24 cellular contexts compared by ENCODE assay signal in the genomic region with DNA sequence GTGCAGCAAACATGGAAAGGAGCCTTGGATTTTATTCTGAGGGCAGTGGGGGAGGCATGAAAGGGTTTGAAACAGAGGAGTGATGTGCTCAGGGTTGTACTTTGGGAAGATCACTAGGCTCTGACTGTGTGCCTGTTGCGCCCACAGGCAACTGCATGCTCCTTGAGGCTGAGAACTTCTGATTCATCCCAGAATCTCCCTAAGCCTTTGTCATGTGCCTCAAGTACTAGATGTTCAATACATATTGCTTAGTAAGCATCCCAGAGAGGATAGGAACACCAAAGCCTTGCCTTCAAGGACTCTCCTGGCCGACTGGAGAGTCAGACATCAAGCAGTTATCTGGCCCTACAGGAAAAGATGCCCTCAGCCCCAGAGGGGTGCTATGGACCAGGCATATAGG. TPM values are rescaled to one million over a fixed set of nuclear protein-coding genes. Genes with fewer than 3 reads are reported as not detected.
DNase-seq lines count a peak whose midpoint lies in the region; ATAC-seq, FAIRE-seq and TF ChIP-seq lines count a peak whose summit lies in the region.
"Had no signal": no experiment of that assay in that cellular context is flagged by ENCODE, and none has a peak within 500 bp of the region (broad histone marks: within the 10 kb centered on the region; RNA-seq: fewer than 3 reads in every experiment).

No MANE protein-coding gene starts in this region.

- peaks cover 27% of the 10 kb centered on the region for H3K4me1 Mint-ChIP-seq in HFFc6 (ENCODE audit: low read depth)

- H3K79me2 ChIP-seq in mammary epithelial cell (ENCODE audit: insufficient read depth, low read length) (no peaks in the 10 kb centered on the region), keratinocyte (ENCODE audit: control insufficient read depth, insufficient read depth, low read length) (no peaks in the 10 kb centered on the region)
- H3K79me2 ChIP-seq: parathyroid adenoma had no signal

- no peaks in the 10 kb centered on the region for H3K36me3 Mint-ChIP-seq in HFFc6 (ENCODE audit: low read depth)
- H3K36me3 Mint-ChIP-seq: activated CD4-positive, alpha-beta memory T cell treated with anti-CD3 and anti-CD28 coated beads for 36 hours; CD14-positive monocyte; naive thymus-derived CD4-positive, alpha-beta T cell had no signal

- WGBS in mammary epithelial cell (ENCODE audit: low coverage, missing lambda C conversion rate), result 53% methylated on average over 2 of the region's 2 CpGs

- H3K4me3 ChIP-seq in mammary epithelial cell (replicated peaks in 1 of 3; ENCODE audit: insufficient read depth in 1 of 3, low read depth in 2 of 3, low read length in 3 of 3) (no peak overlapping the region), keratinocyte (ENCODE audit: control insufficient read depth in 2 of 3, extremely low read depth in 1 of 3, insufficient read depth in 2 of 3, low read depth in 1 of 3, low read length in 3 of 3) (no peak overlapping the region)
- H3K4me3 ChIP-seq: ascending aorta, upper lobe of left lung had no signal

- CTCF ChIA-PET in mammary epithelial cell (lab: Charles Lee; ENCODE audit: low non-redundant PET), result no interaction called here

- no peak overlapping the region; the same call in 1 of the 2 replicates for H3K4me3 Mint-ChIP-seq in HFFc6
- H3K4me3 Mint-ChIP-seq: activated B cell treated with CpG ODN at 0.5 μM for 24 hours; activated CD4-positive, alpha-beta memory T cell treated with anti-CD3 and anti-CD28 coated beads for 36 hours; activated naive CD4-positive, alpha-beta T cell treated with anti-CD3 and anti-CD28 coated beads for 36 hours; effector memory CD8-positive, alpha-beta T cell; naive thymus-derived CD4-positive, alpha-beta T cell had no signal

- no peak overlapping the region for H3K27ac Mint-ChIP-seq in HFFc6
- H3K27ac Mint-ChIP-seq: activated B cell treated with CpG ODN at 0.5 μM for 24 hours; activated CD4-positive, alpha-beta memory T cell treated with anti-CD3 and anti-CD28 coated beads for 36 hours; activated naive CD4-positive, alpha-beta T cell treated with anti-CD3 and anti-CD28 coated beads for 36 hours; effector memory CD8-positive, alpha-beta T cell had no signal

- intact Hi-C loops in mammary epithelial cell (cut with micrococcal nuclease), result no loop called here

- peaks cover 54% of the 10 kb centered on the region for H3K4me1 ChIP-seq in mammary epithelial cell (ENCODE audit: insufficient read depth, low read length)
- peaks cover 47% of the 10 kb centered on the region for H3K4me1 ChIP-seq in keratinocyte (ENCODE audit: control insufficient read depth, extremely low read depth, insufficient read depth, low read length)
- H3K4me1 ChIP-seq: ascending aorta had no signal

- in situ Hi-C loops in mammary epithelial cell (cut with MboI; ENCODE audit: low sequenced_read_pairs in 2 of 2), result loop anchor here (5.0 to 10.0 kb wide), 3 partner anchors 192 to 359 kb away; no protein-coding TSS in a partner anchor

- no peak for TF ChIP-seq CTCF in 22Rv1 (IDR thresholded peaks at IDR 0.05)
- TF ChIP-seq CTCF in HFFc6 (IDR thresholded peaks at IDR 0.05), result no peak
- TF ChIP-seq CTCF in mammary epithelial cell (conservative IDR thresholded peaks at IDR 0.05 in 1 of 2, IDR thresholded peaks at IDR 0.05 in 1 of 2; ENCODE audit: extremely low read depth in 1 of 2, insufficient read depth in 1 of 2, low read depth in 1 of 2, low read length in 2 of 2), result no peak
- no peak for TF ChIP-seq CTCF in keratinocyte (optimal IDR thresholded peaks at IDR 0.05 in 1 of 3, IDR thresholded peaks at IDR 0.05 in 1 of 3, conservative IDR thresholded peaks at IDR 0.05 in 1 of 3; ENCODE audit: extremely low read depth in 1 of 3, insufficient read depth in 2 of 3, low read length in 3 of 3)

- FAIRE-seq in keratinocyte (lab: Jason Lieb, UNC), result peak; percentile 98

- H2AFZ ChIP-seq in mammary epithelial cell (ENCODE audit: low read depth, low read length) (no peak overlapping the region), keratinocyte (ENCODE audit: control insufficient read depth, low read length) (no peak overlapping the region)
- H2AFZ ChIP-seq: parathyroid adenoma had no signal

- H3K27ac ChIP-seq in 22Rv1 (peak overlapping the region; percentile 50), mammary epithelial cell (ENCODE audit: insufficient read depth, low read depth, low read length) (peak overlapping the region; percentile 97), keratinocyte (ENCODE audit: control insufficient read depth, insufficient read depth, low read length) (peak overlapping the region; percentile 97)
- H3K27ac ChIP-seq: ascending aorta, parathyroid adenoma, upper lobe of left lung had no signal

- no peaks in the 10 kb centered on the region for H3K9me3 Mint-ChIP-seq in HFFc6
- H3K9me3 Mint-ChIP-seq: activated B cell treated with CpG ODN at 0.5 μM for 24 hours; activated CD4-positive, alpha-beta memory T cell treated with anti-CD3 and anti-CD28 coated beads for 36 hours; activated naive CD4-positive, alpha-beta T cell treated with anti-CD3 and anti-CD28 coated beads for 36 hours; effector memory CD8-positive, alpha-beta T cell had no signal

- H4K20me1 ChIP-seq in mammary epithelial cell (ENCODE audit: insufficient read depth, low read length) (no peaks in the 10 kb centered on the region), keratinocyte (ENCODE audit: control insufficient read depth, extremely low read depth, insufficient read depth, low read length) (no peaks in the 10 kb centered on the region)

- H3K27me3 ChIP-seq in mammary epithelial cell (ENCODE audit: insufficient read depth, low read length), result no peaks in the 10 kb centered on the region
- no peaks in the 10 kb centered on the region for H3K27me3 ChIP-seq in keratinocyte (ENCODE audit: control insufficient read depth, extremely low read depth, insufficient read depth, low read length)
- H3K27me3 ChIP-seq: ascending aorta, upper lobe of left lung had no signal

- BruUV-seq in mammary epithelial cell (replicated peaks; lab: Mats Ljungman, UMichigan), result no TSS peak

- dilution Hi-C loops in mammary epithelial cell (cut with HindIII; ENCODE audit: low sequenced_read_pairs) (no loop called here), keratinocyte (cut with MboI; ENCODE audit: extremely low pct_ligation_motif_present, low sequenced_read_pairs) (no loop called here)

- H3K36me3 ChIP-seq in mammary epithelial cell (ENCODE audit: insufficient read depth, low read length), result no peaks in the 10 kb centered on the region
- H3K36me3 ChIP-seq in keratinocyte (ENCODE audit: control insufficient read depth in 2 of 2, extremely low read depth in 1 of 2, insufficient read depth in 2 of 2, low read length in 2 of 2), result peaks cover 0 to 2% of the 10 kb centered on the region in 2 experiments
- H3K36me3 ChIP-seq: ascending aorta, upper lobe of left lung had no signal

- peaks cover 2% of the 10 kb centered on the region for H3K27me3 Mint-ChIP-seq in HFFc6 (ENCODE audit: insufficient read depth)
- H3K27me3 Mint-ChIP-seq: activated B cell treated with CpG ODN at 0.5 μM for 24 hours; activated CD4-positive, alpha-beta memory T cell treated with anti-CD3 and anti-CD28 coated beads for 36 hours; effector memory CD8-positive, alpha-beta T cell had no signal

- H3K9me3 ChIP-seq in mammary epithelial cell (replicated peaks; ENCODE audit: insufficient read depth, low read length), result no peaks in the 10 kb centered on the region
- no peaks in the 10 kb centered on the region for H3K9me3 ChIP-seq in keratinocyte (ENCODE audit: control insufficient read depth, low read depth, low read length)
- H3K9me3 ChIP-seq: ascending aorta, upper lobe of left lung had no signal

- no peaks in the 10 kb centered on the region for H3K9me1 ChIP-seq in keratinocyte (ENCODE audit: control insufficient read depth, extremely low read depth, insufficient read depth, low read length)

- H3K4me2 ChIP-seq in mammary epithelial cell (ENCODE audit: insufficient read depth, low read depth, low read length), result no peak overlapping the region
- peak overlapping the region; percentile 63 for H3K4me2 ChIP-seq in keratinocyte (ENCODE audit: control insufficient read depth, extremely low read depth, insufficient read depth, low read depth, low read length)

- peak; percentile 27 for DNase-seq in HFFc6
- DNase-seq in mammary epithelial cell, result peak; percentile 95
- DNase-seq in keratinocyte (ENCODE audit: low read depth, low spot score), result peak; percentile 90
- no peak for DNase-seq in NCI-H524 treated with DMSO at 0.1 percent for 48 hours (lab: John Stamatoyannopoulos, UW)
- no peak for DNase-seq in stimulated activated CD4-positive, alpha-beta T cell treated with anti-CD3 and anti-CD28 coated beads, Interleukin-12 subunit alpha, Interleukin-12 subunit beta, amount 100 ng/mL, for 4 hours
- DNase-seq in AML-193 (lab: John Stamatoyannopoulos, UW), result no peak
- DNase-seq: activated B cell treated with CpG ODN at 0.5 μM for 24 hours; activated CD4-positive, alpha-beta memory T cell treated with anti-CD3 and anti-CD28 coated beads for 36 hours; activated naive CD4-positive, alpha-beta T cell treated with anti-CD3 and anti-CD28 coated beads for 36 hours; activated T-cell treated with anti-CD3 and anti-CD28 coated beads for 4 hours; effector memory CD8-positive, alpha-beta T cell; hippocampal formation; islet precursor cell; naive thymus-derived CD4-positive, alpha-beta T cell; NCI-H1436; stimulated activated CD4-positive, alpha-beta T cell treated with anti-CD3 and anti-CD28 coated beads, Interleukin-2, amount 100 ng/mL, for 24 hours; stimulated activated naive CD8-positive, alpha-beta T cell treated with anti-CD3 and anti-CD28 coated beads, Interleukin-15, Interleukin-2, amounts not matched to agents 100 U/mL and 50 U/mL, for 24 hours; T-helper 2 cell; upper lobe of left lung had no signal

- H3K9ac ChIP-seq in mammary epithelial cell (ENCODE audit: insufficient read depth, low read length), result peak overlapping the region; percentile 51
- peak overlapping the region; percentile 81 for H3K9ac ChIP-seq in keratinocyte (ENCODE audit: control insufficient read depth, extremely low read depth, insufficient read depth, low read length)
- H3K9ac ChIP-seq: parathyroid adenoma had no signal

- ATAC-seq in GM19324 (IDR thresholded peaks at IDR 0.05; ENCODE audit: low FRiP score, unreplicated experiment), result no peak
- ATAC-seq: effector memory CD8-positive, alpha-beta T cell; naive thymus-derived CD4-positive, alpha-beta T cell; stimulated activated naive CD8-positive, alpha-beta T cell treated with anti-CD3 and anti-CD28 coated beads, Interleukin-15, Interleukin-2, amounts not matched to agents 100 U/mL and 50 U/mL, for 24 hours had no signal

RNA-seq across cellular contexts. Expression of a gene that starts 54.1 kb away (rescaled TPM):
- total RNA-seq in HFFc6 (2021; fragmentation: NEBNext Ultra II Directional; extraction: Animal tissue kit (Norgen Biotek cat#: 25700)), result under 1 TPM; 0.31 to 0.81 (median 0.38) TPM
- 10 to 100 TPM; 11.0 to 35.2 TPM for total RNA-seq in mammary epithelial cell
- 5.1 TPM for polyA plus RNA-seq in mammary epithelial cell
- 7.6 TPM for polyA minus RNA-seq in mammary epithelial cell
- 4.1 to 25.0 TPM (median 8.7 TPM) in 3 replicates for polyA plus RNA-seq in keratinocyte
- 19.3 TPM for polyA plus RNA-seq in keratinocyte (2011; ENCODE audit: low read depth)
- 7.9 and 8.8 TPM in 2 replicates for polyA plus RNA-seq in keratinocyte (2011; cell fraction: cytosol; rRNA removed)
- polyA plus RNA-seq in keratinocyte (2011; cell fraction: nucleus; rRNA removed), result 22.3 and 22.9 TPM in 2 replicates
- 5.7 and 29.3 TPM in 2 replicates for polyA plus RNA-seq in keratinocyte (2012; ENCODE audit: low replicate concordance)
- 6.6 to 21.9 TPM (median 11.9 TPM) in 3 replicates for polyA minus RNA-seq in keratinocyte
- 6.9 TPM for polyA minus RNA-seq in keratinocyte (2011; cell fraction: cytosol; rRNA and poly(A)+ RNA removed)
- 15.3 and 18.8 TPM in 2 replicates for polyA minus RNA-seq in keratinocyte (2011; cell fraction: nucleus; rRNA and poly(A)+ RNA removed)
- polyA plus RNA-seq: CD14-positive monocyte had no signal

Comparison
In these comparisons a context has a peak if more than half of its experiments do, and no peak if none do; other contexts are left out.
1. DNase-seq: peak in HFFc6 (single experiment), mammary epithelial cell (single experiment) and keratinocyte (single experiment); none in NCI-H524 treated with DMSO at 0.1 percent for 48 hours (single experiment), stimulated activated CD4-positive, alpha-beta T cell treated with anti-CD3 and anti-CD28 coated beads, Interleukin-12 subunit alpha, Interleukin-12 subunit beta, amount 100 ng/mL, for 4 hours (single experiment) and AML-193 (0 of 2).
2. RNA of a gene that starts 54.1 kb away (total RNA-seq): 11.0 to 35.2 TPM in mammary epithelial cell; 0.31 to 0.81 TPM in HFFc6; every median in the first group is over 4 times any median in the second.
3. Peak in every context shown above with its lines, with median percentiles within 50 percentile points of each other: H3K27ac ChIP-seq.